7 cellular contexts compared by ENCODE assay signal in genomic region chr12:6743308-6743707, GRCh38. TPM values are rescaled to one million over a fixed set of nuclear protein-coding genes. Genes with fewer than 3 reads are reported as not detected.
A peak's percentile ranks its signal among the peaks of the same experiment; 100 is the strongest.
DNase-seq lines count a peak whose midpoint lies in the region; ATAC-seq and TF ChIP-seq lines count a peak whose summit lies in the region.
"Not testable (repeated sequence)": the region's sequence is repeated elsewhere in the genome, so short reads cannot be mapped to it uniquely, and the experiment has no call there.
"Had no signal": no experiment of that assay in that cellular context is flagged by ENCODE, and none has a peak within 500 bp of the region (broad histone marks: within the 10 kb centered on the region; RNA-seq: fewer than 3 reads in every experiment).

No MANE protein-coding gene starts in this region.

- H3K27ac ChIP-seq in endodermal cell (ENCODE audit: low read depth, low read length) = not testable (repeated sequence)

- H3K27ac Mint-ChIP-seq in activated T-cell treated with anti-CD3 and anti-CD28 coated beads, Interleukin-2, amount 50 U/mL, for 72 hours = peak overlapping the region; percentile 7
- H3K27ac Mint-ChIP-seq in activated naive CD4-positive, alpha-beta T cell treated with anti-CD3 and anti-CD28 coated beads, Interleukin-2, amount 50 U/mL, for 72 hours = peak overlapping the region in 1 of 2 donors; percentile 88
- peak overlapping the region; percentile 2 for H3K27ac Mint-ChIP-seq in endodermal cell

- DNase-seq in activated CD4-positive, alpha-beta T cell treated with anti-CD3 and anti-CD28 coated beads, Interleukin-2, amount 50 U/mL, for 48 hours = peak; percentile 24 to 44
- DNase-seq in activated T-cell treated with anti-CD3 and anti-CD28 coated beads, Interleukin-2, amount 50 U/mL, for 72 hours = peak in 1 of 2 donors; percentile 23
- DNase-seq in activated naive CD4-positive, alpha-beta T cell treated with anti-CD3 and anti-CD28 coated beads, Interleukin-2, amount 50 U/mL, for 72 hours (ENCODE audit: low spot score in 2 of 2); endodermal cell: not testable (repeated sequence)
- DNase-seq in stimulated activated CD4-positive, alpha-beta T cell treated with anti-CD3 and anti-CD28 coated beads, Interleukin-15, amount 100 ng/mL, for 24 hours = peak; percentile 30

- H3K4me3 ChIP-seq in endodermal cell (ENCODE audit: low read length) = not testable (repeated sequence)

- peaks cover 21% of the 10 kb centered on the region for H3K36me3 ChIP-seq in endodermal cell (ENCODE audit: control insufficient read depth, insufficient read depth, low read length)

- WGBS in endodermal cell (ENCODE audit: insufficient coverage in 1 of 2, insufficient read length in 1 of 2), 2 experiments = 81 to 87% methylated on average over 5 to 7 of the region's 7 CpGs

- H3K4me1 ChIP-seq in endodermal cell (ENCODE audit: control insufficient read depth, insufficient read depth, low read length) = not testable (repeated sequence)

- H3K4me3 Mint-ChIP-seq in activated T-cell treated with anti-CD3 and anti-CD28 coated beads, Interleukin-2, amount 50 U/mL, for 72 hours = peak overlapping the region; percentile 38
- H3K4me3 Mint-ChIP-seq in endodermal cell = not testable (repeated sequence)

- peaks cover 0 to 11% of the 10 kb centered on the region in 2 donors for H3K9me3 Mint-ChIP-seq in activated T-cell treated with anti-CD3 and anti-CD28 coated beads, Interleukin-2, amount 50 U/mL, for 72 hours
- H3K9me3 Mint-ChIP-seq in activated naive CD4-positive, alpha-beta T cell treated with anti-CD3 and anti-CD28 coated beads, Interleukin-2, amount 50 U/mL, for 72 hours; endodermal cell: not testable (repeated sequence)

- H3K27me3 Mint-ChIP-seq in activated T-cell treated with anti-CD3 and anti-CD28 coated beads, Interleukin-2, amount 50 U/mL, for 72 hours (ENCODE audit: low read depth); endodermal cell (ENCODE audit: insufficient read depth): not testable (repeated sequence)

- ATAC-seq in activated T-cell treated with anti-CD3 and anti-CD28 coated beads, Interleukin-2, amount 50 U/mL, for 72 hours (replicated peaks in 1 of 2) = peak; percentile 31 to 55
- ATAC-seq in activated naive CD4-positive, alpha-beta T cell treated with anti-CD3 and anti-CD28 coated beads, Interleukin-2, amount 50 U/mL, for 72 hours = peak; percentile 50 to 53

- H3K4me1 Mint-ChIP-seq in activated T-cell treated with anti-CD3 and anti-CD28 coated beads, Interleukin-2, amount 50 U/mL, for 72 hours (ENCODE audit: low read depth) = peaks cover 41% of the 10 kb centered on the region
- H3K4me1 Mint-ChIP-seq in endodermal cell = peaks cover 13% of the 10 kb centered on the region

- not testable (repeated sequence) for H3K9me3 ChIP-seq in endodermal cell (ENCODE audit: control insufficient read depth, low read length)

- TF ChIP-seq CTCF in endodermal cell (conservative IDR thresholded peaks at IDR 0.05) = not testable (repeated sequence)

- H3K9ac ChIP-seq in endodermal cell (ENCODE audit: extremely low read depth, low read length, poor library complexity, severe bottlenecking) = not testable (repeated sequence)

- H3K27me3 ChIP-seq in endodermal cell (ENCODE audit: control insufficient read depth, insufficient read depth, low read length, poor library complexity, severe bottlenecking) = not testable (repeated sequence)

- H3K36me3 Mint-ChIP-seq in activated T-cell treated with anti-CD3 and anti-CD28 coated beads, Interleukin-2, amount 50 U/mL, for 72 hours (ENCODE audit: insufficient read depth in 2 of 2) = peaks cover 21 to 39% of the 10 kb centered on the region in 2 donors
- peaks cover 28 to 37% of the 10 kb centered on the region in 2 donors for H3K36me3 Mint-ChIP-seq in activated naive CD4-positive, alpha-beta T cell treated with anti-CD3 and anti-CD28 coated beads, Interleukin-2, amount 50 U/mL, for 72 hours
- H3K36me3 Mint-ChIP-seq in endodermal cell (ENCODE audit: low read depth) = peaks cover 31% of the 10 kb centered on the region

RNA-seq across cellular contexts. Expression of gene MLF2, which starts 9.6 kb away (rescaled TPM):
- 100 to 1,000 TPM; 122 to 134 TPM for total RNA-seq in activated T-cell treated with anti-CD3 and anti-CD28 coated beads, Interleukin-2, amount 50 U/mL, for 72 hours
- 100 to 1,000 TPM; 149 to 275 TPM for total RNA-seq in activated naive CD4-positive, alpha-beta T cell treated with anti-CD3 and anti-CD28 coated beads, Interleukin-2, amount 50 U/mL, for 72 hours
- total RNA-seq in endodermal cell = 100 to 1,000 TPM; 219 to 393 TPM
- 177 TPM for polyA plus RNA-seq in endodermal cell (2013, experiment 1 of 2)
- polyA plus RNA-seq in endodermal cell (2013, experiment 2 of 2) = 169 TPM

RNA-seq across cellular contexts. Expression of gene COPS7A, which starts 19.5 kb away (rescaled TPM):
- 10 to 100 TPM; 30.2 to 39.7 TPM for total RNA-seq in activated T-cell treated with anti-CD3 and anti-CD28 coated beads, Interleukin-2, amount 50 U/mL, for 72 hours
- 10 to 100 TPM; 34.2 to 42.9 TPM for total RNA-seq in activated naive CD4-positive, alpha-beta T cell treated with anti-CD3 and anti-CD28 coated beads, Interleukin-2, amount 50 U/mL, for 72 hours
- 10 to 100 TPM; 43.3 to 69.2 TPM for total RNA-seq in endodermal cell
- polyA plus RNA-seq in endodermal cell (2013, experiment 1 of 2) = 36.9 TPM
- polyA plus RNA-seq in endodermal cell (2013, experiment 2 of 2) = 34.1 TPM

RNA-seq across cellular contexts. Expression of gene PTMS, which starts 22.9 kb away (rescaled TPM):
- total RNA-seq in activated T-cell treated with anti-CD3 and anti-CD28 coated beads, Interleukin-2, amount 50 U/mL, for 72 hours = 100 to 1,000 TPM; 119 to 154 TPM
- 100 to 1,000 TPM in 1 of 2 donors, 10 to 100 TPM in 1; 76.0 to 163 TPM for total RNA-seq in activated naive CD4-positive, alpha-beta T cell treated with anti-CD3 and anti-CD28 coated beads, Interleukin-2, amount 50 U/mL, for 72 hours
- 100 to 1,000 TPM; 637 to 888 TPM for total RNA-seq in endodermal cell
- polyA plus RNA-seq in endodermal cell (2013, experiment 1 of 2) = 935 TPM
- 1,020 TPM for polyA plus RNA-seq in endodermal cell (2013, experiment 2 of 2)

RNA-seq across cellular contexts. Expression of gene LAG3, which starts 29.0 kb away (rescaled TPM):
- total RNA-seq in activated T-cell treated with anti-CD3 and anti-CD28 coated beads, Interleukin-2, amount 50 U/mL, for 72 hours = 100 to 1,000 TPM; 117 to 188 TPM
- 100 to 1,000 TPM in 1 of 2 donors, 10 to 100 TPM in 1; 71.3 to 117 TPM for total RNA-seq in activated naive CD4-positive, alpha-beta T cell treated with anti-CD3 and anti-CD28 coated beads, Interleukin-2, amount 50 U/mL, for 72 hours
- 1 to 10 TPM; 1.9 to 7.3 TPM for total RNA-seq in endodermal cell
- 8.4 TPM for polyA plus RNA-seq in endodermal cell (2013, experiment 1 of 2)
- polyA plus RNA-seq in endodermal cell (2013, experiment 2 of 2) = 5.8 TPM

RNA-seq across cellular contexts. Expression of gene PIANP, which starts 42.7 kb away (rescaled TPM):
- under 1 TPM; 0.58 to 0.76 TPM for total RNA-seq in activated T-cell treated with anti-CD3 and anti-CD28 coated beads, Interleukin-2, amount 50 U/mL, for 72 hours
- 1 to 10 TPM in 1 of 2 donors, not detected in 1; 1.3 TPM for total RNA-seq in activated naive CD4-positive, alpha-beta T cell treated with anti-CD3 and anti-CD28 coated beads, Interleukin-2, amount 50 U/mL, for 72 hours
- 1 to 10 TPM; 2.6 to 7.1 TPM for total RNA-seq in endodermal cell
- polyA plus RNA-seq in endodermal cell (2013, experiment 1 of 2) = 13.3 TPM
- 10.5 TPM for polyA plus RNA-seq in endodermal cell (2013, experiment 2 of 2)
- total RNA-seq: CD4-positive, CD25-positive, alpha-beta regulatory T cell; HT-29 had no signal
